33 cellular contexts compared by ENCODE assay signal in genomic region chr6:157641837-157642236, GRCh38.
"Had no signal": no experiment of that assay in that cellular context is flagged by ENCODE, and none has a peak within 500 bp of the region (broad histone marks: within the 10 kb centered on the region; RNA-seq: fewer than 3 reads in every experiment).

No MANE protein-coding gene starts in this region.

- H3K27me3 ChIP-seq: adrenal gland, ascending aorta, body of pancreas, brain microvascular endothelial cell, breast epithelium, cardiac muscle cell had no signal

- ATAC-seq: activated naive CD4-positive, alpha-beta T cell treated with anti-CD3 and anti-CD28 coated beads, Interleukin-2, amount 50 U/mL, for 72 hours; activated naive CD8-positive, alpha-beta T cell treated with anti-CD3 and anti-CD28 coated beads, Interleukin-2, amount 50 U/mL, for 24 hours; activated T-cell treated with anti-CD3 and anti-CD28 coated beads, Interleukin-2, amount 50 U/mL, for 4 hours; activated T-cell treated with anti-CD3 and anti-CD28 coated beads, Interleukin-2, amount 50 U/mL, for 72 hours; activated T-helper 17 cell treated with anti-CD3 and anti-CD28 coated beads, Interleukin-2, amount 50 U/mL, for 72 hours; body of pancreas had no signal

- H3K9me3 ChIP-seq: adrenal gland, ascending aorta, body of pancreas, breast epithelium had no signal

- H3K27ac ChIP-seq: adrenal gland, ascending aorta, body of pancreas, brain microvascular endothelial cell, breast epithelium, cardiac muscle cell had no signal

- H3K4me3 ChIP-seq: adrenal gland, ascending aorta, body of pancreas, breast epithelium, cardiac muscle cell had no signal

- H3K4me1 ChIP-seq: adrenal gland, ascending aorta, body of pancreas, breast epithelium had no signal

- FAIRE-seq: astrocyte, bronchial epithelial cell had no signal

- H3K36me3 ChIP-seq: adrenal gland, ascending aorta, brain microvascular endothelial cell, breast epithelium, cardiac muscle cell had no signal

- DNase-seq: activated effector memory CD4-positive, alpha-beta T cell treated with anti-CD3 and anti-CD28 coated beads, Interleukin-2, amount 50 U/mL, for 16 hours; activated effector memory CD4-positive, alpha-beta T cell treated with Interleukin-2 at 50 U/mL for 16 hours; activated gamma-delta T cell; activated gamma-delta T cell treated with Interleukin-2 at 50 U/mL for 16 hours; activated naive CD4-positive, alpha-beta T cell; activated naive CD4-positive, alpha-beta T cell treated with anti-CD3 and anti-CD28 coated beads for 36 hours; activated naive CD4-positive, alpha-beta T cell treated with anti-CD3 and anti-CD28 coated beads, Interleukin-2, amount 10 ng/mL, durations not matched to agents 7 days and 5 days; activated naive CD4-positive, alpha-beta T cell treated with anti-CD3 and anti-CD28 coated beads, Interleukin-2, amount 50 U/mL, for 16 hours; activated naive CD4-positive, alpha-beta T cell treated with Interleukin-2 at 50 U/mL for 16 hours; activated naive CD8-positive, alpha-beta T cell treated with anti-CD3 and anti-CD28 coated beads for 36 hours; activated naive CD8-positive, alpha-beta T cell treated with anti-CD3 and anti-CD28 coated beads, Interleukin-2, amount 10 ng/mL, durations not matched to agents 7 days and 5 days; activated naive CD8-positive, alpha-beta T cell treated with anti-CD3 and anti-CD28 coated beads, Interleukin-2, amount 50 U/mL, for 24 hours; activated T-cell treated with anti-CD3 and anti-CD28 coated beads, Interleukin-2, amount 50 U/mL, for 1 hour; activated T-cell treated with anti-CD3 and anti-CD28 coated beads, Interleukin-2, amount 50 U/mL, for 24 hours; activated T-cell treated with anti-CD3 and anti-CD28 coated beads, Interleukin-2, amount 50 U/mL, for 4 hours; activated T-cell treated with anti-CD3 and anti-CD28 coated beads, Interleukin-2, amount 50 U/mL, for 48 hours; activated T-cell treated with anti-CD3 and anti-CD28 coated beads, Interleukin-2, amount 50 U/mL, for 72 hours; adrenal gland; amniotic stem cell; amygdala; anterior cingulate cortex; body of pancreas; brain microvascular endothelial cell; caudate nucleus; central memory CD4-positive, alpha-beta T cell; cerebellar nuclear complex had no signal
